ENCODE assay signal across 8 cellular contexts in genomic region chr1:227948493-227949260, GRCh38.
DNase-seq lines count a peak whose midpoint lies in the region; ATAC-seq and TF ChIP-seq lines count a peak whose summit lies in the region.

No MANE protein-coding gene starts in this region.

- TF ChIP-seq CTCF in C4-2B (conservative IDR thresholded peaks at IDR 0.05) (no peak), coronary artery (IDR thresholded peaks at IDR 0.05) (no peak), nephron progenitor cell (IDR thresholded peaks at IDR 0.05) (no peak)

- peaks cover 52% of the 10 kb centered on the region for H3K27me3 Mint-ChIP-seq in nephron progenitor cell (ENCODE audit: low read depth, poor library complexity)

- H3K4me3 Mint-ChIP-seq in nephron progenitor cell = peak overlapping the region; percentile 80

- no peaks in the 10 kb centered on the region for H3K36me3 Mint-ChIP-seq in nephron progenitor cell (ENCODE audit: low read depth)

- peaks cover 2% of the 10 kb centered on the region for H3K9me3 Mint-ChIP-seq in nephron progenitor cell

- H3K27ac ChIP-seq in C4-2B (peak overlapping the region; percentile 53; the same call in 1 of the 2 replicates), coronary artery (peak overlapping the region in 1 of 2 donors; percentile 75), substantia nigra (ENCODE audit: low read depth, low read length, poor library complexity, severe bottlenecking) (no peak overlapping the region)

- H3K4me3 ChIP-seq in coronary artery = peak overlapping the region; percentile 76

- in situ Hi-C loops in KBM-7 (cut with MboI; ENCODE audit: low pct_unique_long_range_greater_than_20kb, low sequenced_read_pairs) = loop anchor here (25.0 kb wide), 2 partner anchors 186 to 486 kb away; no protein-coding TSS in a partner anchor

- ATAC-seq in GM21526 (IDR thresholded peaks at IDR 0.05; ENCODE audit: low FRiP score, unreplicated experiment) (no peak), GM19395 (IDR thresholded peaks at IDR 0.05; ENCODE audit: unreplicated experiment) (no peak)

- DNase-seq in KBM-7 = peak; percentile 23
- peak; percentile 67 for DNase-seq in coronary artery (ENCODE audit: low spot score)
- DNase-seq in nephron progenitor cell = no peak
- DNase-seq in substantia nigra (lab: John Stamatoyannopoulos, UW) = no peak
- DNase-seq in NCI-H2029 (lab: John Stamatoyannopoulos, UW) = no peak

- H3K27ac Mint-ChIP-seq in nephron progenitor cell = no peak overlapping the region

- H3K4me1 Mint-ChIP-seq in nephron progenitor cell = peaks cover 35% of the 10 kb centered on the region

Comparison
In these comparisons a context has a peak if more than half of its experiments do, and no peak if none do; other contexts are left out.
1. DNase-seq: peak in KBM-7 (single experiment) and coronary artery (single experiment); none in nephron progenitor cell (single experiment), substantia nigra (0 of 49) and NCI-H2029 (single experiment).